ENCODE assay signal across 2 cellular contexts in the genomic region with DNA sequence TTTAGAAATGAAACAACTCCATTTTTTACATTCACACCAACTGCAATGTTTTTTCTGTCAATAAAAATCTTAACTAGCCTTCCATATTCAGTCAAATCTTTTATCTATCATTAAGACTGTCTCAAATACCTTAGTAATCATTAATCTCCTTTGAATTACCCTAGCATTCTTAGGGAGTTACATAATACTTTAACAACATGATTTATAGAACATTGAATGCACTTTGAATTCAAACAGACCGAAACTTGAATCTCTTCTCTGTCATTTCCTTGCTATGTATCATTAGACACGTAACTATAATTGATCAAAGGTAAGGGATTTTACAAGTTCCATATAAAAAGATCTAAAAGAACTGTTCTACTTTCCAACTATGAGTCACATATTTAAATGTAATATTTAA.
TF ChIP-seq lines count a peak whose summit lies in the region.

No MANE protein-coding gene starts in this region.

TF ChIP-seq in SK-N-SH treated with all-trans-retinoic acid at 6 μM for 48 hours, 23 proteins besides CTCF, POLR2A, EP300 and RAD21 (continued from another document):
- TF ChIP-seq TOX (CRISPR knock-in tag; IDR thresholded peaks at IDR 0.05; ENCODE audit: borderline replicate concordance): no peak
- TF ChIP-seq, protein P1, sequence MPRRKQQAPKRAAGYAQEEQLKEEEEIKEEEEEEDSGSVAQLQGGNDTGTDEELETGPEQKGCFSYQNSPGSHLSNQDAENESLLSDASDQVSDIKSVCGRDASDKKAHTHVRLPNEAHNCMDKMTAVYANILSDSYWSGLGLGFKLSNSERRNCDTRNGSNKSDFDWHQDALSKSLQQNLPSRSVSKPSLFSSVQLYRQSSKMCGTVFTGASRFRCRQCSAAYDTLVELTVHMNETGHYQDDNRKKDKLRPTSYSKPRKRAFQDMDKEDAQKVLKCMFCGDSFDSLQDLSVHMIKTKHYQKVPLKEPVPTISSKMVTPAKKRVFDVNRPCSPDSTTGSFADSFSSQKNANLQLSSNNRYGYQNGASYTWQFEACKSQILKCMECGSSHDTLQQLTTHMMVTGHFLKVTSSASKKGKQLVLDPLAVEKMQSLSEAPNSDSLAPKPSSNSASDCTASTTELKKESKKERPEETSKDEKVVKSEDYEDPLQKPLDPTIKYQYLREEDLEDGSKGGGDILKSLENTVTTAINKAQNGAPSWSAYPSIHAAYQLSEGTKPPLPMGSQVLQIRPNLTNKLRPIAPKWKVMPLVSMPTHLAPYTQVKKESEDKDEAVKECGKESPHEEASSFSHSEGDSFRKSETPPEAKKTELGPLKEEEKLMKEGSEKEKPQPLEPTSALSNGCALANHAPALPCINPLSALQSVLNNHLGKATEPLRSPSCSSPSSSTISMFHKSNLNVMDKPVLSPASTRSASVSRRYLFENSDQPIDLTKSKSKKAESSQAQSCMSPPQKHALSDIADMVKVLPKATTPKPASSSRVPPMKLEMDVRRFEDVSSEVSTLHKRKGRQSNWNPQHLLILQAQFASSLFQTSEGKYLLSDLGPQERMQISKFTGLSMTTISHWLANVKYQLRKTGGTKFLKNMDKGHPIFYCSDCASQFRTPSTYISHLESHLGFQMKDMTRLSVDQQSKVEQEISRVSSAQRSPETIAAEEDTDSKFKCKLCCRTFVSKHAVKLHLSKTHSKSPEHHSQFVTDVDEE (CRISPR knock-in tag; IDR thresholded peaks at IDR 0.05): no peak
- TF ChIP-seq, protein P2, sequence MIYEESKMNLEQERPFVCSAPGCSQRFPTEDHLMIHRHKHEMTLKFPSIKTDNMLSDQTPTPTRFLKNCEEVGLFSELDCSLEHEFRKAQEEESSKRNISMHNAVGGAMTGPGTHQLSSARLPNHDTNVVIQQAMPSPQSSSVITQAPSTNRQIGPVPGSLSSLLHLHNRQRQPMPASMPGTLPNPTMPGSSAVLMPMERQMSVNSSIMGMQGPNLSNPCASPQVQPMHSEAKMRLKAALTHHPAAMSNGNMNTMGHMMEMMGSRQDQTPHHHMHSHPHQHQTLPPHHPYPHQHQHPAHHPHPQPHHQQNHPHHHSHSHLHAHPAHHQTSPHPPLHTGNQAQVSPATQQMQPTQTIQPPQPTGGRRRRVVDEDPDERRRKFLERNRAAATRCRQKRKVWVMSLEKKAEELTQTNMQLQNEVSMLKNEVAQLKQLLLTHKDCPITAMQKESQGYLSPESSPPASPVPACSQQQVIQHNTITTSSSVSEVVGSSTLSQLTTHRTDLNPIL (CRISPR knock-in tag; IDR thresholded peaks at IDR 0.05; ENCODE audit: low read depth): peak; percentile 48; the same call in 1 of the 2 replicates

TF ChIP-seq in SK-N-SH, 30 proteins besides CTCF, POLR2A, EP300 and RAD21 (continued from another document):
- TF ChIP-seq, protein P3, sequence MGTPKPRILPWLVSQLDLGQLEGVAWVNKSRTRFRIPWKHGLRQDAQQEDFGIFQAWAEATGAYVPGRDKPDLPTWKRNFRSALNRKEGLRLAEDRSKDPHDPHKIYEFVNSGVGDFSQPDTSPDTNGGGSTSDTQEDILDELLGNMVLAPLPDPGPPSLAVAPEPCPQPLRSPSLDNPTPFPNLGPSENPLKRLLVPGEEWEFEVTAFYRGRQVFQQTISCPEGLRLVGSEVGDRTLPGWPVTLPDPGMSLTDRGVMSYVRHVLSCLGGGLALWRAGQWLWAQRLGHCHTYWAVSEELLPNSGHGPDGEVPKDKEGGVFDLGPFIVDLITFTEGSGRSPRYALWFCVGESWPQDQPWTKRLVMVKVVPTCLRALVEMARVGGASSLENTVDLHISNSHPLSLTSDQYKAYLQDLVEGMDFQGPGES (IDR thresholded peaks at IDR 0.05; ENCODE audit: low read depth, low read length): no peak
- TF ChIP-seq MXI1 (IDR thresholded peaks at IDR 0.05; ENCODE audit: low read depth, low read length) (no peak), FOXJ3 (CRISPR knock-in tag; IDR thresholded peaks at IDR 0.05) (no peak), SIN3A (IDR thresholded peaks at IDR 0.05; ENCODE audit: borderline replicate concordance, low read depth, low read length) (no peak), CHD2 (IDR thresholded peaks at IDR 0.05; ENCODE audit: low read length, partially characterized antibody) (no peak)
- TF ChIP-seq, protein P4, sequence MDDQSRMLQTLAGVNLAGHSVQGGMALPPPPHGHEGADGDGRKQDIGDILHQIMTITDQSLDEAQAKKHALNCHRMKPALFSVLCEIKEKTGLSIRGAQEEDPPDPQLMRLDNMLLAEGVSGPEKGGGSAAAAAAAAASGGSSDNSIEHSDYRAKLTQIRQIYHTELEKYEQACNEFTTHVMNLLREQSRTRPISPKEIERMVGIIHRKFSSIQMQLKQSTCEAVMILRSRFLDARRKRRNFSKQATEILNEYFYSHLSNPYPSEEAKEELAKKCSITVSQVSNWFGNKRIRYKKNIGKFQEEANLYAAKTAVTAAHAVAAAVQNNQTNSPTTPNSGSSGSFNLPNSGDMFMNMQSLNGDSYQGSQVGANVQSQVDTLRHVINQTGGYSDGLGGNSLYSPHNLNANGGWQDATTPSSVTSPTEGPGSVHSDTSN (IDR thresholded peaks at IDR 0.05): no peak
